Comparison of ENCODE assay signal across 14 cellular contexts in the genomic region with DNA sequence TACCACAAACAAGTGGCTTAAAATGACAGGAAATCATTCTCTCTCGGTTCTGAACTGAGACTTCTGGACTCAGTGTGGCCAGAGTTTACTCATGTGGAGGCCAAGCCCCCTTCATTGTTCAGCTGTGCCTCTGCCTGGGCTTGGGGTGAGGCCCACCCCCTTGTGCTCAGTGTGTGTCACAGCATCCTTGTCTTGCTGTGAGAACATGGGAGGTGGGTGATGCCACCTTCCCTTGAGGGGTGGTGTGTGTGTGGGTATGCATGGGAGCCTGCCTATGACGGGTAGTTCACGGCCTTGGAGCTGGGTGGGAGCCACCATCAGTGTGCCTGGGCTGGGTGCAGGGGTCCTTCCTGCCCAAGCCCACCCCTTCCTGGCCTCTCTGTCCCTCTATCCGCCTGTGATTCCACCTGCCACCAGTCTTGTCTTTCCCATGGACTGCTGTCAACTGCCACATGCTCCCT.
DNase-seq lines count a peak whose midpoint lies in the region; ATAC-seq, FAIRE-seq and TF ChIP-seq lines count a peak whose summit lies in the region.
"Had no signal": no experiment of that assay in that cellular context is flagged by ENCODE, and none has a peak within 500 bp of the region (broad histone marks: within the 10 kb centered on the region; RNA-seq: fewer than 3 reads in every experiment).

No MANE protein-coding gene starts in this region.

- CTCF ChIA-PET in A549 (lab: Yijun Ruan, JAX), result interaction anchor here (0.7 to 1.1 kb wide), 3 partner anchors 9 to 64 kb away, joined by 3 to 4 read pairs (median 3); no protein-coding TSS in a partner anchor
- CTCF ChIA-PET in WTC11 (lab: Charles Lee), result interaction anchor here (1.0 to 1.4 kb wide), 3 partner anchors 10 to 57 kb away, joined by 3 to 4 read pairs (median 4); no protein-coding TSS in a partner anchor

- H3K4me1 Mint-ChIP-seq in WTC11, result peaks cover 3% of the 10 kb centered on the region; the same call in 1 of the 2 replicates
- H3K4me1 Mint-ChIP-seq: CD14-positive monocyte, naive B cell had no signal

- no peaks in the 10 kb centered on the region for H3K36me3 ChIP-seq in kidney (ENCODE audit: control insufficient read depth in 1 of 2, insufficient read depth in 2 of 2, low read length in 2 of 2)
- H3K36me3 ChIP-seq: SJCRH30 had no signal

- H3K27me3 Mint-ChIP-seq in WTC11 (ENCODE audit: low read depth), result no peaks in the 10 kb centered on the region

- H3K9ac ChIP-seq in kidney (ENCODE audit: low read length in 2 of 2), result no peak overlapping the region

- peak overlapping the region in 1 of 2 experiments; percentile 16; a peak in 1 of 6 replicates for H3K27ac ChIP-seq in A549
- H3K27ac ChIP-seq in kidney (ENCODE audit: low read depth in 2 of 2, low read length in 2 of 2), result no peak overlapping the region
- H3K27ac ChIP-seq: SJCRH30 had no signal

- TF ChIP-seq POLR2A in A549 (IDR thresholded peaks at IDR 0.05; ENCODE audit: low read length) (no peak), GM12892 (IDR thresholded peaks at IDR 0.05; ENCODE audit: low read depth, low read length) (no peak)

- intact Hi-C loops in kidney (cut with DNase I), result no loop called here

- POLR2A ChIA-PET in A549 (lab: Yijun Ruan, JAX), result no interaction called here
- POLR2A ChIA-PET in WTC11 (lab: Charles Lee), result no interaction called here

- ATAC-seq in A549, result peak; percentile 51 to 73; a peak in 4 of 6 replicates
- peak; percentile 57 for ATAC-seq in WTC11

- H3K4me2 ChIP-seq in A549, result no peak overlapping the region

- no peak for TF ChIP-seq EP300 in A549 (IDR thresholded peaks at IDR 0.05)

- no peak overlapping the region for H3K4me3 Mint-ChIP-seq in WTC11
- H3K4me3 Mint-ChIP-seq: CD14-positive monocyte, naive B cell had no signal

- peak; percentile 15 to 22 for DNase-seq in A549 (ENCODE audit: low read depth in 1 of 2, low spot score in 1 of 2)
- DNase-seq in GM12892 (ENCODE audit: insufficient read length), result peak; percentile 32
- DNase-seq in WTC11 (ENCODE audit: low spot score), result no peak
- peak; percentile 45 for DNase-seq in kidney
- DNase-seq in stimulated activated naive CD4-positive, alpha-beta T cell treated with Interleukin-2 at 50 U/mL for 16 hours (lab: John Stamatoyannopoulos, UW), result no peak
- no peak for DNase-seq in GF-D8 (lab: John Stamatoyannopoulos, UW)
- DNase-seq in NCI-H446 treated with DMSO at 0.1 percent for 48 hours (lab: John Stamatoyannopoulos, UW), result no peak
- DNase-seq in stimulated activated CD4-positive, alpha-beta T cell treated with anti-CD3 and anti-CD28 coated beads, Interleukin-4, amount 100 ng/mL, for 1 hour, result no peak
- DNase-seq: activated CD4-positive, CD25-positive, alpha-beta regulatory T cell treated with anti-CD3 and anti-CD28 coated beads, Interleukin-2, amount 50 U/mL, for 72 hours; activated naive CD4-positive, alpha-beta T cell treated with Interleukin-2 at 50 U/mL for 16 hours; effector CD8-positive, alpha-beta T cell; naive B cell; SJCRH30 had no signal

- FAIRE-seq in A549 (lab: Jason Lieb, UNC), result no peak
- no peak for FAIRE-seq in GM12892 (lab: Jason Lieb, UNC)
- no peak for FAIRE-seq in kidney (lab: Jason Lieb, UNC)

- no peak for TF ChIP-seq RAD21 in A549 (conservative IDR thresholded peaks at IDR 0.05 in 1 of 2, IDR thresholded peaks at IDR 0.05 in 1 of 2)

- no peaks in the 10 kb centered on the region for H3K9me3 ChIP-seq in A549
- no peaks in the 10 kb centered on the region for H3K9me3 ChIP-seq in kidney (ENCODE audit: control insufficient read depth in 1 of 2, low read length in 2 of 2)
- H3K9me3 ChIP-seq: SJCRH30 had no signal

- 82% methylated on average over 2 of the region's 4 CpGs for WGBS in A549 (ENCODE audit: missing lambda C conversion rate)

- H3K27ac Mint-ChIP-seq in WTC11, result peak overlapping the region; percentile 78; the same call in 1 of the 2 replicates
- H3K27ac Mint-ChIP-seq: CD14-positive monocyte had no signal

- H3K9me3 Mint-ChIP-seq in WTC11, result no peaks in the 10 kb centered on the region
- H3K9me3 Mint-ChIP-seq: naive B cell had no signal

- TF ChIP-seq CTCF in A549 (IDR thresholded peaks at IDR 0.05), result no peak
- TF ChIP-seq CTCF in WTC11 (IDR thresholded peaks at IDR 0.05), result no peak
- no peak for TF ChIP-seq CTCF in kidney (IDR thresholded peaks at IDR 0.05; ENCODE audit: borderline replicate concordance, extremely low read depth, insufficient read depth)

- no peaks in the 10 kb centered on the region for H3K4me1 ChIP-seq in A549
- H3K4me1 ChIP-seq in kidney (ENCODE audit: control insufficient read depth in 1 of 2, insufficient read depth in 1 of 2, low read depth in 1 of 2, low read length in 2 of 2), result no peaks in the 10 kb centered on the region
- H3K4me1 ChIP-seq: SJCRH30 had no signal

- H3K36me3 Mint-ChIP-seq in WTC11, result no peaks in the 10 kb centered on the region
- H3K36me3 Mint-ChIP-seq: CD14-positive monocyte, naive B cell had no signal

- H3K4me3 ChIP-seq in A549 (no peak overlapping the region), kidney (ENCODE audit: low read length in 2 of 2) (no peak overlapping the region)
- H3K4me3 ChIP-seq: SJCRH30 had no signal

TF ChIP-seq in A549, 52 proteins besides CTCF, POLR2A, EP300 and RAD21:
- no peak for TF ChIP-seq JUN (IDR thresholded peaks at IDR 0.05)
- TF ChIP-seq ESRRA (IDR thresholded peaks at IDR 0.05; ENCODE audit: borderline replicate concordance, low read length), result no peak
- TF ChIP-seq CHD2 (IDR thresholded peaks at IDR 0.05; ENCODE audit: low read length, partially characterized antibody), result no peak
- TF ChIP-seq, protein P1, sequence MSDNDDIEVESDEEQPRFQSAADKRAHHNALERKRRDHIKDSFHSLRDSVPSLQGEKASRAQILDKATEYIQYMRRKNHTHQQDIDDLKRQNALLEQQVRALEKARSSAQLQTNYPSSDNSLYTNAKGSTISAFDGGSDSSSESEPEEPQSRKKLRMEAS (IDR thresholded peaks at IDR 0.05), result no peak
- TF ChIP-seq CEBPB (IDR thresholded peaks at IDR 0.05), result no peak
- TF ChIP-seq, protein P2, sequence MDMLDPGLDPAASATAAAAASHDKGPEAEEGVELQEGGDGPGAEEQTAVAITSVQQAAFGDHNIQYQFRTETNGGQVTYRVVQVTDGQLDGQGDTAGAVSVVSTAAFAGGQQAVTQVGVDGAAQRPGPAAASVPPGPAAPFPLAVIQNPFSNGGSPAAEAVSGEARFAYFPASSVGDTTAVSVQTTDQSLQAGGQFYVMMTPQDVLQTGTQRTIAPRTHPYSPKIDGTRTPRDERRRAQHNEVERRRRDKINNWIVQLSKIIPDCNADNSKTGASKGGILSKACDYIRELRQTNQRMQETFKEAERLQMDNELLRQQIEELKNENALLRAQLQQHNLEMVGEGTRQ (IDR thresholded peaks at IDR 0.05), result no peak
- no peak for TF ChIP-seq CBX8 (IDR thresholded peaks at IDR 0.05)
TF ChIP-seq in A549: peak in this region for 0.

TF ChIP-seq in WTC11, 78 proteins besides CTCF, POLR2A, EP300 and RAD21:
- no peak for TF ChIP-seq ESRRA (CRISPR knock-in tag; IDR thresholded peaks at IDR 0.05; ENCODE audit: borderline replicate concordance)
- no peak for TF ChIP-seq ZNF416 (CRISPR knock-in tag; IDR thresholded peaks at IDR 0.05)
- TF ChIP-seq OVOL2 (CRISPR knock-in tag; IDR thresholded peaks at IDR 0.05; ENCODE audit: borderline replicate concordance), result no peak
- TF ChIP-seq ETV6 (CRISPR knock-in tag; IDR thresholded peaks at IDR 0.05), result no peak
- TF ChIP-seq, protein P3, sequence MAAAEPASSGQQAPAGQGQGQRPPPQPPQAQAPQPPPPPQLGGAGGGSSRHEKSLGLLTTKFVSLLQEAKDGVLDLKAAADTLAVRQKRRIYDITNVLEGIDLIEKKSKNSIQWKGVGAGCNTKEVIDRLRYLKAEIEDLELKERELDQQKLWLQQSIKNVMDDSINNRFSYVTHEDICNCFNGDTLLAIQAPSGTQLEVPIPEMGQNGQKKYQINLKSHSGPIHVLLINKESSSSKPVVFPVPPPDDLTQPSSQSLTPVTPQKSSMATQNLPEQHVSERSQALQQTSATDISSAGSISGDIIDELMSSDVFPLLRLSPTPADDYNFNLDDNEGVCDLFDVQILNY (CRISPR knock-in tag; IDR thresholded peaks at IDR 0.05), result no peak
- TF ChIP-seq, protein P4, sequence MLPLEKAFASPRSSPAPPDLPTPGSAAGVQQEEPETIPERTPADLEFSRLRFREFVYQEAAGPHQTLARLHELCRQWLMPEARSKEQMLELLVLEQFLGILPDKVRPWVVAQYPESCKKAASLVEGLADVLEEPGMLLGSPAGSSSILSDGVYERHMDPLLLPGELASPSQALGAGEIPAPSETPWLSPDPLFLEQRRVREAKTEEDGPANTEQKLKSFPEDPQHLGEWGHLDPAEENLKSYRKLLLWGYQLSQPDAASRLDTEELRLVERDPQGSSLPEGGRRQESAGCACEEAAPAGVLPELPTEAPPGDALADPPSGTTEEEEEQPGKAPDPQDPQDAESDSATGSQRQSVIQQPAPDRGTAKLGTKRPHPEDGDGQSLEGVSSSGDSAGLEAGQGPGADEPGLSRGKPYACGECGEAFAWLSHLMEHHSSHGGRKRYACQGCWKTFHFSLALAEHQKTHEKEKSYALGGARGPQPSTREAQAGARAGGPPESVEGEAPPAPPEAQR (CRISPR knock-in tag; IDR thresholded peaks at IDR 0.05), result no peak
- TF ChIP-seq GRHL2 (CRISPR knock-in tag; IDR thresholded peaks at IDR 0.05; ENCODE audit: insufficient replicate concordance, severe bottlenecking), result no peak
- no peak for TF ChIP-seq GTF2I (CRISPR knock-in tag; conservative IDR thresholded peaks at IDR 0.05)

Comparison
In these comparisons a context has a peak if more than half of its experiments do, and no peak if none do; other contexts are left out.
1. DNase-seq: peak in A549 (2 of 2), GM12892 (single experiment) and kidney (single experiment); none in WTC11 (single experiment), stimulated activated naive CD4-positive, alpha-beta T cell treated with Interleukin-2 at 50 U/mL for 16 hours (single experiment), GF-D8 (single experiment), NCI-H446 treated with DMSO at 0.1 percent for 48 hours (single experiment) and stimulated activated CD4-positive, alpha-beta T cell treated with anti-CD3 and anti-CD28 coated beads, Interleukin-4, amount 100 ng/mL, for 1 hour (single experiment).